Comparison of ENCODE assay signal across 28 cellular contexts in genomic region chr7:95999481-95999880, GRCh38.
"Had no signal": no experiment of that assay in that cellular context is flagged by ENCODE, and none has a peak within 500 bp of the region (broad histone marks: within the 10 kb centered on the region; RNA-seq: fewer than 3 reads in every experiment).

No MANE protein-coding gene starts in this region.

- DNase-seq: activated CD4-positive, alpha-beta memory T cell treated with anti-CD3 and anti-CD28 coated beads, Interleukin-2, amount 10 ng/mL, durations not matched to agents 7 days and 5 days; activated CD4-positive, alpha-beta T cell treated with anti-CD3 and anti-CD28 coated beads for 1 hour; activated CD4-positive, alpha-beta T cell treated with anti-CD3 and anti-CD28 coated beads, Interleukin-2, amount 10 ng/mL, durations not matched to agents 7 days and 5 days; activated CD8-positive, alpha-beta memory T cell treated with anti-CD3 and anti-CD28 coated beads, Interleukin-2, amount 50 U/mL, for 48 hours; activated gamma-delta T cell treated with Interleukin-2 at 50 U/mL for 16 hours; activated naive CD4-positive, alpha-beta T cell treated with anti-CD3 and anti-CD28 coated beads, Interleukin-2, amount 50 U/mL, for 16 hours; activated T-cell treated with anti-CD3 and anti-CD28 coated beads, Interleukin-2, amount 50 U/mL, for 24 hours; amniotic stem cell; central memory CD4-positive, alpha-beta T cell; hippocampal formation; kidney; left colon; mammary epithelial cell; naive thymus-derived CD4-positive, alpha-beta T cell; pancreas; retina; small intestine; stimulated activated CD4-positive, alpha-beta T cell treated with anti-CD3 and anti-CD28 coated beads, Interleukin-4, amount 100 ng/mL, for 24 hours; stimulated activated naive CD8-positive, alpha-beta T cell treated with anti-CD3 and anti-CD28 coated beads, Interleukin-15, amount 100 ng/mL, for 72 hours; substantia nigra; T-helper 17 cell; T1000; upper lobe of left lung had no signal

- ATAC-seq: activated T-helper 17 cell treated with anti-CD3 and anti-CD28 coated beads, Interleukin-2, amount 50 U/mL, for 72 hours; gastroesophageal sphincter; left colon; naive thymus-derived CD4-positive, alpha-beta T cell; pancreas; sciatic nerve; stimulated activated effector memory CD8-positive, alpha-beta T cell treated with anti-CD3 and anti-CD28 coated beads, Interleukin-12 subunit alpha, Interleukin-12 subunit beta, amount 100 ng/mL, for 72 hours; stimulated activated naive CD8-positive, alpha-beta T cell treated with anti-CD3 and anti-CD28 coated beads, Interleukin-15, amount 100 ng/mL, for 72 hours; T-helper 17 cell; WTC11 had no signal
